31 cellular contexts compared by ENCODE assay signal in the genomic region with DNA sequence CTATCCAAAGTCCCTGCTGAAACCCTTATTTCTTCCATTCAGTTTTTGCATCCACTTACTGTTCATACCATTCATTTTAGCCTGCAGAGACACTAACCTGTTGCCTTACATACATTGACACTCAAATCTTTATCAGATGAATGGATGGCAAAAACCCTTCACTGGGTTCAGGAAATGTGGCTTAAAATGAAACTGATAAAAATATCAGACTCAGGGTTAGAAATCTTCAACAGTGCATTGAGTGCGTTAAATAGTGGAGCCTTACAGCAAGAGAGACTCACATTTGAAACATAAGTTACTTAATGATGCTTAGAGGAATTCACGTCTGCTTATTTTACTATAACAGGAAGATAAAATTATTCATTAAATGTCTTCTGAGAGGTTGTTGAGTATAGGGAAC. TPM values are rescaled to one million over a fixed set of nuclear protein-coding genes. Genes with fewer than 3 reads are reported as not detected.
"Had no signal": no experiment of that assay in that cellular context is flagged by ENCODE, and none has a peak within 500 bp of the region (broad histone marks: within the 10 kb centered on the region; RNA-seq: fewer than 3 reads in every experiment).

No MANE protein-coding gene starts in this region.

- H3K36me3 Mint-ChIP-seq: activated naive CD8-positive, alpha-beta T cell treated with anti-CD3 and anti-CD28 coated beads for 36 hours had no signal

- H3K27me3 ChIP-seq: ascending aorta, cardiac muscle cell had no signal

- H3K27ac ChIP-seq: ascending aorta, cardiac muscle cell, KMS-11, PC-9, RWPE1, WERI-Rb-1 had no signal

- H3K9me3 ChIP-seq: ascending aorta had no signal

- H3K4me1 ChIP-seq: ascending aorta had no signal

- H3K27me3 Mint-ChIP-seq: activated naive CD8-positive, alpha-beta T cell treated with anti-CD3 and anti-CD28 coated beads for 36 hours; activated T-helper 17 cell treated with anti-CD3 and anti-CD28 coated beads, Interleukin-2, amount 50 U/mL, for 72 hours had no signal

- H3K4me2 ChIP-seq: KMS-11, PC-9 had no signal

- H3K4me3 Mint-ChIP-seq: activated CD8-positive, alpha-beta T cell treated with anti-CD3 and anti-CD28 coated beads for 36 hours; activated naive CD8-positive, alpha-beta T cell treated with anti-CD3 and anti-CD28 coated beads for 36 hours; activated T-cell treated with anti-CD3 and anti-CD28 coated beads, Interleukin-2, amount 50 U/mL, for 72 hours; activated T-helper 17 cell treated with anti-CD3 and anti-CD28 coated beads, Interleukin-2, amount 50 U/mL, for 72 hours had no signal

- H3K36me3 ChIP-seq: ascending aorta, cardiac muscle cell, WERI-Rb-1 had no signal

- H3K9ac ChIP-seq: KMS-11 had no signal

- H3K27ac Mint-ChIP-seq: activated CD8-positive, alpha-beta T cell treated with anti-CD3 and anti-CD28 coated beads for 36 hours; activated naive CD8-positive, alpha-beta T cell treated with anti-CD3 and anti-CD28 coated beads for 36 hours; activated T-cell treated with anti-CD3 and anti-CD28 coated beads, Interleukin-2, amount 50 U/mL, for 72 hours; activated T-helper 17 cell treated with anti-CD3 and anti-CD28 coated beads, Interleukin-2, amount 50 U/mL, for 72 hours had no signal

- H3K4me1 Mint-ChIP-seq: activated naive CD8-positive, alpha-beta T cell treated with anti-CD3 and anti-CD28 coated beads for 36 hours; activated T-helper 17 cell treated with anti-CD3 and anti-CD28 coated beads, Interleukin-2, amount 50 U/mL, for 72 hours had no signal

- H2AFZ ChIP-seq: PC-9 had no signal

- ATAC-seq: activated CD8-positive, alpha-beta T cell treated with anti-CD3 and anti-CD28 coated beads for 36 hours; activated T-cell treated with anti-CD3 and anti-CD28 coated beads, Interleukin-2, amount 50 U/mL, for 72 hours; activated T-helper 17 cell treated with anti-CD3 and anti-CD28 coated beads, Interleukin-2, amount 50 U/mL, for 72 hours; Right ventricle myocardium inferior had no signal

- H3K4me3 ChIP-seq: ascending aorta, cardiac muscle cell, PC-9 had no signal

- DNase-seq: activated CD4-positive, alpha-beta T cell treated with anti-CD3 and anti-CD28 coated beads for 1 hour; activated CD4-positive, alpha-beta T cell treated with anti-CD3 and anti-CD28 coated beads for 48 hours; activated CD4-positive, CD25-positive, alpha-beta regulatory T cell; activated CD8-positive, alpha-beta T cell treated with anti-CD3 and anti-CD28 coated beads for 36 hours; activated effector memory CD4-positive, alpha-beta T cell treated with anti-CD3 and anti-CD28 coated beads, Interleukin-2, amount 50 U/mL, for 16 hours; activated naive CD4-positive, alpha-beta T cell; activated naive CD4-positive, alpha-beta T cell treated with anti-CD3 and anti-CD28 coated beads, Interleukin-2, amount 50 U/mL, for 16 hours; activated naive CD8-positive, alpha-beta T cell treated with anti-CD3 and anti-CD28 coated beads for 36 hours; activated T-cell treated with anti-CD3 and anti-CD28 coated beads, Interleukin-2, amount 50 U/mL, for 1 hour; activated T-cell treated with anti-CD3 and anti-CD28 coated beads, Interleukin-2, amount 50 U/mL, for 72 hours; amygdala; NCI-H1105; NCI-H1417 treated with DMSO at 0.1 percent for 48 hours; NCI-H187 treated with DMSO at 0.1 percent for 48 hours; NCI-H2081; NCI-H345; NCI-H524 treated with DMSO at 0.1 percent for 48 hours; PC-9; SIG-M5; T1000; WERI-Rb-1 had no signal

RNA-seq across cellular contexts. Expression of gene BNC2, which starts 28.0 kb away (rescaled TPM):
- total RNA-seq: activated CD8-positive, alpha-beta memory T cell treated with anti-CD3 and anti-CD28 coated beads for 36 hours; activated CD8-positive, alpha-beta T cell treated with anti-CD3 and anti-CD28 coated beads for 36 hours; activated naive CD8-positive, alpha-beta T cell treated with anti-CD3 and anti-CD28 coated beads for 36 hours; activated T-helper 17 cell treated with anti-CD3 and anti-CD28 coated beads, Interleukin-2, amount 50 U/mL, for 72 hours; OCI-LY7; T-helper 1 cell treated with Interleukin-12 subunit alpha and Interleukin-12 subunit beta and Interleukin-4 antibody, amounts not matched to agents 30 ng/mL and 1 ng/mL, for 36 hours; T-helper 2 cell treated with Interferon-gamma antibody and Interleukin-4, amounts not matched to agents 100 ng/mL and 5 ng/mL, for 36 hours had no signal
